ENCODE assay signal across 8 cellular contexts in genomic region chr2:43127208-43127940, GRCh38.
DNase-seq lines count a peak whose midpoint lies in the region; ATAC-seq and TF ChIP-seq lines count a peak whose summit lies in the region.

No MANE protein-coding gene starts in this region.

- H3K36me3 ChIP-seq in H7 (replicated peaks; ENCODE audit: control insufficient read depth, insufficient read depth, low read length) = no peaks in the 10 kb centered on the region

- DNase-seq in AG04449 (ENCODE audit: low read depth, low spot score) = no peak
- peak; percentile 97 for DNase-seq in H7
- DNase-seq in SW480 (ENCODE audit: low spot score) = peak; percentile 45
- peak; percentile 44 for DNase-seq in iPS DF 4.7 (ENCODE audit: extremely low read depth, low spot score)
- peak; percentile 95 for DNase-seq in stimulated activated CD4-positive, alpha-beta T cell treated with anti-CD3 and anti-CD28 coated beads, Interleukin-1b, Interleukin-23, amount 100 ng/mL, for 4 hours (ENCODE audit: low read depth in 2 of 2)

- TF ChIP-seq CTCF in AG04449 (IDR thresholded peaks at IDR 0.05; ENCODE audit: insufficient read depth, low read length, missing control alignments) = peak; percentile 63

- H3K36me3 Mint-ChIP-seq in activated naive CD4-positive, alpha-beta T cell treated with anti-CD3 and anti-CD28 coated beads, Interleukin-2, amount 50 U/mL, for 24 hours = no peaks in the 10 kb centered on the region

- H3K27ac Mint-ChIP-seq in activated naive CD4-positive, alpha-beta T cell treated with anti-CD3 and anti-CD28 coated beads, Interleukin-2, amount 50 U/mL, for 24 hours = peak overlapping the region; percentile 20

- ATAC-seq in HG03039 (IDR thresholded peaks at IDR 0.05; ENCODE audit: unreplicated experiment) (no peak), HG03439 (IDR thresholded peaks at IDR 0.05; ENCODE audit: unreplicated experiment) (no peak)

- H3K27me3 ChIP-seq in H7 (ENCODE audit: control insufficient read depth, insufficient read depth, low read length) = no peaks in the 10 kb centered on the region

- CTCF ChIA-PET in AG04449 (lab: Yijun Ruan, JAX) = interaction anchor here (0.8 to 1.8 kb wide), 14 partner anchors 9 to 354 kb away, joined by 3 to 8 read pairs (median 4); no protein-coding TSS in a partner anchor

- H3K27me3 Mint-ChIP-seq in activated naive CD4-positive, alpha-beta T cell treated with anti-CD3 and anti-CD28 coated beads, Interleukin-2, amount 50 U/mL, for 24 hours = no peaks in the 10 kb centered on the region

- no peak overlapping the region for H3K4me3 Mint-ChIP-seq in activated naive CD4-positive, alpha-beta T cell treated with anti-CD3 and anti-CD28 coated beads, Interleukin-2, amount 50 U/mL, for 24 hours

- H3K4me3 ChIP-seq in AG04449 (ENCODE audit: low read depth, low read length) (no peak overlapping the region), H7 (ENCODE audit: insufficient read depth, low read depth, low read length) (no peak overlapping the region)

- H3K4me1 Mint-ChIP-seq in activated naive CD4-positive, alpha-beta T cell treated with anti-CD3 and anti-CD28 coated beads, Interleukin-2, amount 50 U/mL, for 24 hours = peaks cover 80% of the 10 kb centered on the region

- POLR2A ChIA-PET in AG04449 (lab: Yijun Ruan, JAX) = interaction anchor here (0.7 kb wide), 1 partner anchor 207 kb away, joined by 3 read pairs; no protein-coding TSS in a partner anchor

- no peaks in the 10 kb centered on the region for H3K9me3 Mint-ChIP-seq in activated naive CD4-positive, alpha-beta T cell treated with anti-CD3 and anti-CD28 coated beads, Interleukin-2, amount 50 U/mL, for 24 hours
